29 cellular contexts compared by ENCODE assay signal in genomic region chr14:35975814-35976213, GRCh38.
"Had no signal": no experiment of that assay in that cellular context is flagged by ENCODE, and none has a peak within 500 bp of the region (broad histone marks: within the 10 kb centered on the region; RNA-seq: fewer than 3 reads in every experiment).

No MANE protein-coding gene starts in this region.

- H3K36me3 ChIP-seq: neutrophil, right lobe of liver, sigmoid colon, stomach, tibial artery, transverse colon, upper lobe of right lung, uterus had no signal

- H3K27me3 ChIP-seq: neutrophil, right lobe of liver, sigmoid colon, stomach, testis, tibial artery, transverse colon, upper lobe of right lung, uterus had no signal

- H3K9ac ChIP-seq: parathyroid adenoma had no signal

- FAIRE-seq: small intestine had no signal

- DNase-seq: naive thymus-derived CD8-positive, alpha-beta T cell; nephron progenitor cell; nucleus accumbens; posterior cingulate gyrus; psoas muscle; right cardiac atrium; right lobe of liver; sigmoid colon; small intestine; stimulated activated CD4-positive, alpha-beta T cell treated with anti-CD3 and anti-CD28 coated beads, Interleukin-15, amount 100 ng/mL, for 24 hours; stimulated activated CD4-positive, alpha-beta T cell treated with anti-CD3 and anti-CD28 coated beads, Interleukin-2, amount 100 ng/mL, for 24 hours; stimulated activated CD4-positive, alpha-beta T cell treated with anti-CD3 and anti-CD28 coated beads, Interleukin-2, amount 100 ng/mL, for 48 hours; stimulated activated CD4-positive, alpha-beta T cell treated with anti-CD3 and anti-CD28 coated beads, Interleukin-4, amount 100 ng/mL, for 24 hours; stimulated activated naive B cell treated with anti-CD40 and anti-IgM and Interleukin-4, amounts not matched to agents 10 μg/mL and 1 μg/mL and 100 μg/mL, for 72 hours; stimulated activated naive CD4-positive, alpha-beta T cell treated with Interleukin-2 at 50 U/mL for 16 hours; stomach; testis; tibial artery; transverse colon; upper lobe of right lung; uterus had no signal

- H3K36me3 Mint-ChIP-seq: natural killer cell treated with Interleukin-12 subunit alpha and Interleukin-12 subunit beta and Interleukin-15 and Interleukin-18, amount 100 ng/mL, for 72 hours; stimulated activated effector memory CD8-positive, alpha-beta T cell treated with anti-CD3 and anti-CD28 coated beads, Interleukin-12 subunit alpha, Interleukin-12 subunit beta, amount 100 ng/mL, for 72 hours; stimulated activated naive B cell treated with anti-CD40 and anti-IgM and Interleukin-4, amounts not matched to agents 10 μg/mL and 1 μg/mL and 100 μg/mL, for 72 hours; type B pancreatic cell had no signal

- H3K4me1 ChIP-seq: parathyroid adenoma, psoas muscle, right lobe of liver, sigmoid colon, stomach, testis, tibial artery, transverse colon, upper lobe of right lung, uterus had no signal

- H3K4me3 Mint-ChIP-seq: naive thymus-derived CD8-positive, alpha-beta T cell; natural killer cell treated with Interleukin-12 subunit alpha and Interleukin-12 subunit beta and Interleukin-15 and Interleukin-18, amount 100 ng/mL, for 72 hours; nephron progenitor cell; neural crest cell; stimulated activated effector memory CD8-positive, alpha-beta T cell treated with anti-CD3 and anti-CD28 coated beads, Interleukin-12 subunit alpha, Interleukin-12 subunit beta, amount 100 ng/mL, for 72 hours; stimulated activated naive B cell treated with anti-CD40 and anti-IgM and Interleukin-4, amounts not matched to agents 10 μg/mL and 1 μg/mL and 100 μg/mL, for 72 hours; stimulated activated naive CD8-positive, alpha-beta T cell treated with anti-CD3 and anti-CD28 coated beads, Interleukin-15, Interleukin-2, amounts not matched to agents 100 ng/mL and 50 ng/mL, for 24 hours; type B pancreatic cell had no signal

- H3K4me1 Mint-ChIP-seq: naive thymus-derived CD8-positive, alpha-beta T cell; nephron progenitor cell; stimulated activated effector memory CD8-positive, alpha-beta T cell treated with anti-CD3 and anti-CD28 coated beads, Interleukin-12 subunit alpha, Interleukin-12 subunit beta, amount 100 ng/mL, for 72 hours; stimulated activated naive B cell treated with anti-CD40 and anti-IgM and Interleukin-4, amounts not matched to agents 10 μg/mL and 1 μg/mL and 100 μg/mL, for 72 hours had no signal

- H3K27ac Mint-ChIP-seq: naive thymus-derived CD8-positive, alpha-beta T cell; natural killer cell treated with Interleukin-12 subunit alpha and Interleukin-12 subunit beta and Interleukin-15 and Interleukin-18, amount 100 ng/mL, for 72 hours; nephron progenitor cell; progenitor cell of endocrine pancreas; stimulated activated effector memory CD8-positive, alpha-beta T cell treated with anti-CD3 and anti-CD28 coated beads, Interleukin-12 subunit alpha, Interleukin-12 subunit beta, amount 100 ng/mL, for 72 hours; stimulated activated naive B cell treated with anti-CD40 and anti-IgM and Interleukin-4, amounts not matched to agents 10 μg/mL and 1 μg/mL and 100 μg/mL, for 72 hours; stimulated activated naive CD8-positive, alpha-beta T cell treated with anti-CD3 and anti-CD28 coated beads, Interleukin-15, Interleukin-2, amounts not matched to agents 100 ng/mL and 50 ng/mL, for 24 hours; type B pancreatic cell had no signal

- H3K27me3 Mint-ChIP-seq: natural killer cell treated with Interleukin-12 subunit alpha and Interleukin-12 subunit beta and Interleukin-15 and Interleukin-18, amount 100 ng/mL, for 72 hours; stimulated activated naive CD8-positive, alpha-beta T cell treated with anti-CD3 and anti-CD28 coated beads, Interleukin-15, Interleukin-2, amounts not matched to agents 100 ng/mL and 50 ng/mL, for 24 hours; type B pancreatic cell had no signal

- H2AFZ ChIP-seq: parathyroid adenoma had no signal

- H3K27ac ChIP-seq: neutrophil, parathyroid adenoma, psoas muscle, right lobe of liver, sigmoid colon, stomach, testis, tibial artery, transverse colon, upper lobe of right lung, uterus had no signal

- ATAC-seq: naive thymus-derived CD8-positive, alpha-beta T cell; natural killer cell treated with Interleukin-12 subunit alpha and Interleukin-12 subunit beta and Interleukin-15 and Interleukin-18, amount 100 ng/mL, for 72 hours; psoas muscle; right cardiac atrium; right lobe of liver; stimulated activated effector memory CD8-positive, alpha-beta T cell treated with anti-CD3 and anti-CD28 coated beads, Interleukin-12 subunit alpha, Interleukin-12 subunit beta, amount 100 ng/mL, for 72 hours; stimulated activated naive B cell treated with anti-CD40 and anti-IgM and Interleukin-4, amounts not matched to agents 10 μg/mL and 1 μg/mL and 100 μg/mL, for 72 hours; upper lobe of right lung had no signal

- H3K9me3 Mint-ChIP-seq: natural killer cell treated with Interleukin-12 subunit alpha and Interleukin-12 subunit beta and Interleukin-15 and Interleukin-18, amount 100 ng/mL, for 72 hours; neural crest cell; stimulated activated effector memory CD8-positive, alpha-beta T cell treated with anti-CD3 and anti-CD28 coated beads, Interleukin-12 subunit alpha, Interleukin-12 subunit beta, amount 100 ng/mL, for 72 hours; stimulated activated naive B cell treated with anti-CD40 and anti-IgM and Interleukin-4, amounts not matched to agents 10 μg/mL and 1 μg/mL and 100 μg/mL, for 72 hours; type B pancreatic cell had no signal

- H3K9me3 ChIP-seq: neutrophil, psoas muscle, sigmoid colon, stomach, testis, tibial artery, transverse colon, upper lobe of right lung, uterus had no signal

- H3K4me3 ChIP-seq: psoas muscle, right lobe of liver, sigmoid colon, stomach, testis, tibial artery, transverse colon, upper lobe of right lung, uterus had no signal

- H3K79me2 ChIP-seq: parathyroid adenoma had no signal
